Comparison of ENCODE assay signal across 18 cellular contexts in the genomic region with DNA sequence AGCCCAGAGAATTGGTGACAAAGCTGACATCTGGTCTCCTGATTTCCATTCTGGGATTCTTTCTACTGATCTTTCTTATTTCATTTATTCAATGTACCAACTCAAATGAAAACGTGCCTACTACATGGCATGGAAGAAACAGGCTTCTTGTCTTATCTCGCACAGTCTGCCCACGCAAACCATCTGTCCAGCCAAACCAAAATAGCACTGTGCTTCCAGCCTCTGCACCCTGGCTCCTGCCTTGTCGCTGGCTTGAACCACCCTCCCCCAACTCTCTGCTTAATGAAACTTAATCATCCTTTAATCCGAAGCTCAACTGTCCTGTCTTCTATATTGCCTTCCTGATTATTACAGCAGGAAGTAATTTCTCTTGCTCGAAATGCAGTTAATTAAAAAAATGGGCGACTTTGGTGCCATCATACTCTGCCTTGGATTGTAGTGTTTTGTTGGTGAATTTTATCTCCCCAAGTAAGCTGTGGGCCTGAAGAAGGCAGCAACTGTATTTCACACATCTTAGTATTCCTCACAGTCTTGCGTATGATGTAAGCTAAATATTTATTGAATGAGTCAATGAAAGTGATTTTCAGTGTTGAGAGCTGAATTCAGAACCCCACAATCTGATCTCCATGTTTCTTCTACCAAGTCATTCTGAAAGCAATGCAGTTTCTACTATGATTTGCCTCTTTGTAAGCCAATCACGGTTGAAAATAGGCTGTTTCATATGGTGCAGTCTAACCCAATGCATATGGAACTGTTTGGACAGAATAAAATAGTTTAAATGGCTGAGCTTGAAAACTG. TPM values are rescaled to one million over a fixed set of nuclear protein-coding genes. Genes with fewer than 3 reads are reported as not detected.
DNase-seq lines count a peak whose midpoint lies in the region; ATAC-seq, FAIRE-seq and TF ChIP-seq lines count a peak whose summit lies in the region.
"Had no signal": no experiment of that assay in that cellular context is flagged by ENCODE, and none has a peak within 500 bp of the region (broad histone marks: within the 10 kb centered on the region; RNA-seq: fewer than 3 reads in every experiment).

No MANE protein-coding gene starts in this region.

- ATAC-seq in activated CD4-positive, alpha-beta T cell treated with anti-CD3 and anti-CD28 coated beads for 36 hours = peak; percentile 92
- no peak for ATAC-seq in HG03097 (IDR thresholded peaks at IDR 0.05; ENCODE audit: low FRiP score, unreplicated experiment)
- no peak for ATAC-seq in HG03378 (IDR thresholded peaks at IDR 0.05; ENCODE audit: unreplicated experiment)

- H3K36me3 Mint-ChIP-seq in activated CD4-positive, alpha-beta T cell treated with anti-CD3 and anti-CD28 coated beads for 36 hours (ENCODE audit: low read depth) = peaks cover 1% of the 10 kb centered on the region

- no peak for FAIRE-seq in urothelium cell line (lab: Jason Lieb, UNC)

- no peaks in the 10 kb centered on the region for H3K27me3 ChIP-seq in SJSA1 (replicated peaks)
- H3K27me3 ChIP-seq: dorsolateral prefrontal cortex, heart right ventricle had no signal

- H3K4me1 ChIP-seq in SJSA1 (replicated peaks) = peaks cover 11% of the 10 kb centered on the region

- intact Hi-C loops in activated CD4-positive, alpha-beta T cell treated with anti-CD3 and anti-CD28 coated beads for 36 hours (cut with DNase I, micrococcal nuclease) = no loop called here

- DNase-seq in activated CD4-positive, alpha-beta T cell treated with anti-CD3 and anti-CD28 coated beads for 36 hours = no peak
- no peak for DNase-seq in activated CD4-positive, alpha-beta T cell treated with anti-CD3 and anti-CD28 coated beads for 1 hour
- DNase-seq in SJSA1 (ENCODE audit: low read depth in 1 of 2, low spot score in 2 of 2) (peak in 1 of 2 experiments; percentile 42), fibroblast of mammary gland (ENCODE audit: low read depth) (peak; percentile 66), urothelium cell line (ENCODE audit: low spot score) (peak; percentile 46), epidermal melanocyte (ENCODE audit: insufficient read length, low spot score) (no peak)
- DNase-seq: activated CD8-positive, alpha-beta memory T cell treated with anti-CD3 and anti-CD28 coated beads, Interleukin-2, amount 50 U/mL, for 4 hours; heart right ventricle; left ventricle myocardium inferior; NCI-H1092 treated with DMSO at 0.1 percent for 48 hours; NCI-H526 treated with DMSO at 0.1 percent for 48 hours; SHP77 treated with DMSO at 0.1 percent for 48 hours had no signal

- H3K9me3 ChIP-seq in SJSA1 (replicated peaks) = no peaks in the 10 kb centered on the region

- POLR2A ChIA-PET in activated CD4-positive, alpha-beta T cell treated with anti-CD3 and anti-CD28 coated beads for 36 hours (lab: Charles Lee) = no interaction called here

- H3K36me3 ChIP-seq in SJSA1 = no peaks in the 10 kb centered on the region
- H3K36me3 ChIP-seq: heart right ventricle, left ventricle myocardium inferior had no signal

- TF ChIP-seq CTCF in fibroblast of mammary gland (conservative IDR thresholded peaks at IDR 0.05; ENCODE audit: control insufficient read depth, insufficient read depth, low read depth, low read length) = no peak

- CTCF ChIA-PET in activated CD4-positive, alpha-beta T cell treated with anti-CD3 and anti-CD28 coated beads for 36 hours (lab: Charles Lee) = interaction anchor here (0.9 to 1.2 kb wide), 2 partner anchors 9 to 259 kb away, joined by 3 to 4 read pairs; no protein-coding TSS in a partner anchor

- no peak overlapping the region for H3K4me3 Mint-ChIP-seq in activated CD4-positive, alpha-beta T cell treated with anti-CD3 and anti-CD28 coated beads for 36 hours
- H3K4me3 Mint-ChIP-seq: neural crest cell had no signal

- peak overlapping the region; percentile 42 for H3K27ac ChIP-seq in SJSA1
- H3K27ac ChIP-seq: 22Rv1, heart right ventricle, left ventricle myocardium inferior, VCaP had no signal

- H3K27ac Mint-ChIP-seq in activated CD4-positive, alpha-beta T cell treated with anti-CD3 and anti-CD28 coated beads for 36 hours = no peak overlapping the region

- H3K9me3 Mint-ChIP-seq in activated CD4-positive, alpha-beta T cell treated with anti-CD3 and anti-CD28 coated beads for 36 hours (ENCODE audit: low read depth) = peaks cover under 1% of the 10 kb centered on the region

- H3K4me1 Mint-ChIP-seq in activated CD4-positive, alpha-beta T cell treated with anti-CD3 and anti-CD28 coated beads for 36 hours = peaks cover 7% of the 10 kb centered on the region
- H3K4me1 Mint-ChIP-seq: neural crest cell had no signal

- H3K4me3 ChIP-seq in SJSA1 = no peak overlapping the region
- no peak overlapping the region for H3K4me3 ChIP-seq in fibroblast of mammary gland (ENCODE audit: control insufficient read depth, low read depth, low read length)
- H3K4me3 ChIP-seq: dorsolateral prefrontal cortex, heart right ventricle, left ventricle myocardium inferior had no signal

- H3K27me3 Mint-ChIP-seq in activated CD4-positive, alpha-beta T cell treated with anti-CD3 and anti-CD28 coated beads for 36 hours = peaks cover 15% of the 10 kb centered on the region

RNA-seq across cellular contexts. Expression of a gene that starts 28.9 kb away (rescaled TPM):
- 1 to 10 TPM; 4.6 to 5.6 TPM for total RNA-seq in activated CD4-positive, alpha-beta T cell treated with anti-CD3 and anti-CD28 coated beads for 36 hours
- total RNA-seq in SJSA1 (2014; rRNA removed; shearing (Covaris generic)) = 31.6 and 33.6 TPM in 2 replicates

RNA-seq across cellular contexts. Expression of a gene that starts 53.2 kb away (rescaled TPM):
- total RNA-seq in activated CD4-positive, alpha-beta T cell treated with anti-CD3 and anti-CD28 coated beads for 36 hours = 1 to 10 TPM; 7.4 to 9.0 TPM
- 12.7 and 24.9 TPM in 2 replicates for total RNA-seq in SJSA1 (2014; rRNA removed; shearing (Covaris generic))

RNA-seq across cellular contexts. Expression of a gene that starts 53.4 kb away (rescaled TPM):
- total RNA-seq in activated CD4-positive, alpha-beta T cell treated with anti-CD3 and anti-CD28 coated beads for 36 hours = 10 to 100 TPM; 25.7 to 33.3 TPM
- total RNA-seq in SJSA1 (2014; rRNA removed; shearing (Covaris generic)) = 23.2 and 26.2 TPM in 2 replicates

Comparison
In these comparisons a context has a peak if more than half of its experiments do, and no peak if none do; other contexts are left out.
1. DNase-seq: peak in fibroblast of mammary gland (single experiment) and urothelium cell line (single experiment); none in activated CD4-positive, alpha-beta T cell treated with anti-CD3 and anti-CD28 coated beads for 36 hours (single experiment), activated CD4-positive, alpha-beta T cell treated with anti-CD3 and anti-CD28 coated beads for 1 hour (single experiment) and epidermal melanocyte (single experiment).